12 cellular contexts compared by ENCODE assay signal in genomic region chr9:113535756-113536155, GRCh38.
A peak's percentile ranks its signal among the peaks of the same experiment; 100 is the strongest.
DNase-seq lines count a peak whose midpoint lies in the region; ATAC-seq and TF ChIP-seq lines count a peak whose summit lies in the region.
"Had no signal": no experiment of that assay in that cellular context is flagged by ENCODE, and none has a peak within 500 bp of the region (broad histone marks: within the 10 kb centered on the region; RNA-seq: fewer than 3 reads in every experiment).

No MANE protein-coding gene starts in this region.

- intact Hi-C loops in Right ventricle myocardium superior (cut with DNase I) = no loop called here

- no peaks in the 10 kb centered on the region for H3K4me1 Mint-ChIP-seq in activated naive CD4-positive, alpha-beta T cell treated with anti-CD3 and anti-CD28 coated beads, Interleukin-2, amount 10 ng/mL, durations not matched to agents 7 days and 5 days
- H3K4me1 Mint-ChIP-seq in neural crest cell (peaks cover 36% of the 10 kb centered on the region), type B pancreatic cell (ENCODE audit: unreplicated experiment) (peaks cover 13% of the 10 kb centered on the region)

- no peak for TF ChIP-seq CTCF in neural crest cell (conservative IDR thresholded peaks at IDR 0.05)
- TF ChIP-seq CTCF in type B pancreatic cell (conservative IDR thresholded peaks at IDR 0.05) = no peak

- DNase-seq in activated naive CD4-positive, alpha-beta T cell treated with anti-CD3 and anti-CD28 coated beads, Interleukin-2, amount 10 ng/mL, durations not matched to agents 7 days and 5 days = peak; percentile 3
- no peak for DNase-seq in activated naive CD4-positive, alpha-beta T cell (lab: John Stamatoyannopoulos, UW)
- DNase-seq in Right ventricle myocardium superior = no peak
- DNase-seq in neural crest cell (ENCODE audit: low read depth, low spot score) = no peak
- no peak for DNase-seq in type B pancreatic cell (ENCODE audit: extremely low spot score, unreplicated experiment)
- no peak for DNase-seq in globus pallidus (ENCODE audit: low spot score)
- no peak for DNase-seq in H4 (ENCODE audit: low spot score)
- no peak for DNase-seq in NCI-H82 (lab: John Stamatoyannopoulos, UW)
- DNase-seq: 8988T; amniotic stem cell; NCI-H2171 treated with DMSO at 0.1 percent for 48 hours; stimulated activated CD4-positive, alpha-beta T cell treated with anti-CD3 and anti-CD28 coated beads, Interleukin-4, amount 100 ng/mL, for 1 hour had no signal

- no peaks in the 10 kb centered on the region for H3K27me3 Mint-ChIP-seq in activated naive CD4-positive, alpha-beta T cell treated with anti-CD3 and anti-CD28 coated beads, Interleukin-2, amount 10 ng/mL, durations not matched to agents 7 days and 5 days
- no peaks in the 10 kb centered on the region for H3K27me3 Mint-ChIP-seq in neural crest cell (ENCODE audit: low read depth)
- H3K27me3 Mint-ChIP-seq in type B pancreatic cell = no peaks in the 10 kb centered on the region

- ATAC-seq in Right ventricle myocardium superior (ENCODE audit: poor library complexity) = peak; percentile 12

- CTCF ChIA-PET in activated naive CD4-positive, alpha-beta T cell treated with anti-CD3 and anti-CD28 coated beads, Interleukin-2, amount 10 ng/mL, durations not matched to agents 7 days and 5 days (lab: Charles Lee) = interaction anchor here (0.7 to 1.3 kb wide), 2 partner anchors 43 to 90 kb away, joined by 3 to 4 read pairs; no protein-coding TSS in a partner anchor

- no peak overlapping the region for H3K4me3 Mint-ChIP-seq in activated naive CD4-positive, alpha-beta T cell treated with anti-CD3 and anti-CD28 coated beads, Interleukin-2, amount 10 ng/mL, durations not matched to agents 7 days and 5 days
- H3K4me3 Mint-ChIP-seq in neural crest cell (peak overlapping the region; percentile 4), type B pancreatic cell (no peak overlapping the region)

- no peak overlapping the region for H3K27ac Mint-ChIP-seq in activated naive CD4-positive, alpha-beta T cell treated with anti-CD3 and anti-CD28 coated beads, Interleukin-2, amount 10 ng/mL, durations not matched to agents 7 days and 5 days
- H3K27ac Mint-ChIP-seq in neural crest cell (ENCODE audit: unreplicated experiment) (peak overlapping the region; percentile 99), type B pancreatic cell (peak overlapping the region; percentile 31)

- H3K9me3 Mint-ChIP-seq in activated naive CD4-positive, alpha-beta T cell treated with anti-CD3 and anti-CD28 coated beads, Interleukin-2, amount 10 ng/mL, durations not matched to agents 7 days and 5 days = no peaks in the 10 kb centered on the region
- H3K9me3 Mint-ChIP-seq in neural crest cell (no peaks in the 10 kb centered on the region), type B pancreatic cell (no peaks in the 10 kb centered on the region)

- peaks cover 7% of the 10 kb centered on the region for H3K36me3 Mint-ChIP-seq in activated naive CD4-positive, alpha-beta T cell treated with anti-CD3 and anti-CD28 coated beads, Interleukin-2, amount 10 ng/mL, durations not matched to agents 7 days and 5 days
- H3K36me3 Mint-ChIP-seq in neural crest cell (ENCODE audit: low read depth) = no peaks in the 10 kb centered on the region
- no peaks in the 10 kb centered on the region for H3K36me3 Mint-ChIP-seq in type B pancreatic cell
